4 cellular contexts compared by ENCODE assay signal in genomic region chr12:133255833-133256232, GRCh38. TPM values are rescaled to one million over a fixed set of nuclear protein-coding genes. Genes with fewer than 3 reads are reported as not detected.
"Had no signal": no experiment of that assay in that cellular context is flagged by ENCODE, and none has a peak within 500 bp of the region (broad histone marks: within the 10 kb centered on the region; RNA-seq: fewer than 3 reads in every experiment).

No MANE protein-coding gene starts in this region.

RNA-seq across cellular contexts. Expression of gene ANHX, which starts 20.2 kb away (rescaled TPM):
- total RNA-seq: LHCN-M2, M059J, MCF 10A, NCI-H460 had no signal
